10 cellular contexts compared by ENCODE assay signal in the genomic region with DNA sequence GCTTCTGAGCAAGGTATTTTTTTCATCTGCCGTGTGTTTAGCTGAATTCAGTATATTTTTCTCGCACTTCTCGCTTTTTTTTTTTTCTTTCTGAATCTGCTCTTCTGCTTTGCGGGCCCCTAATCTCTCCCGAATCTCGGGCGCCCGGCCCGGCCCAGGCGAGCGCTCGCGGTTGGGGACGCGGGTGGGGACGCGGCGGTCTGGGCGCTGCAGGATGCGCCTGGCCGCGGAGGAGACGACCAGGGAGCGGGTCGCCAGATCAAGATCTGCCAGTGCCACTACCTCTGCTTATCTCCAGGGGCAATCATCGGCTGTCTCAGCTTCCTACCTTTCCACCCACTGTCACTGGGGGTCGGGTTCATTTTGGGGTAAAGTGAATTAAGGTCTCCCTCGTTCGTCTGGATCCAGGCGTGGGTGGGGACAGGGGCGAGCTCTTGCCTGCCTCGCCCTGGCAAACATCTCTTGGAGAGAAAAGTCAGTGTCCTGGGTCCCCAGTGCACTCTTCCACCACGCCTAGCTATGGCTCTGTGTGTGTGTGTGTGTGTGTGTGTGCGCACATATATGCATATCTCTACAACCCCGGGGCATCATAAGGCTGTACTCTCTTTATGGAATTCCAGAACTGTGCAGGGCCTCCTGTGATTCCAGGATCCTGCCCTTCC.
DNase-seq lines count a peak whose midpoint lies in the region; ATAC-seq and TF ChIP-seq lines count a peak whose summit lies in the region.
"Had no signal": no experiment of that assay in that cellular context is flagged by ENCODE, and none has a peak within 500 bp of the region (broad histone marks: within the 10 kb centered on the region; RNA-seq: fewer than 3 reads in every experiment).

No MANE protein-coding gene starts in this region.

- no peaks in the 10 kb centered on the region for H3K9me2 ChIP-seq in SK-N-SH

- H3K27me3 ChIP-seq in SK-N-SH (ENCODE audit: insufficient read depth) (peaks cover 36% of the 10 kb centered on the region), iPS-15b (ENCODE audit: control insufficient read depth, insufficient read depth, low read length) (peaks cover 16% of the 10 kb centered on the region), gastrocnemius medialis (peaks cover 12 to 27% (median 20%) of the 10 kb centered on the region in 3 donors)

- H3K27ac Mint-ChIP-seq in stimulated activated effector memory CD8-positive, alpha-beta T cell treated with anti-CD3 and anti-CD28 coated beads, Interleukin-12 subunit alpha, Interleukin-12 subunit beta, amount 100 ng/mL, for 72 hours = peak overlapping the region; percentile 23

- POLR2A ChIA-PET in SK-N-SH (lab: Yijun Ruan, JAX) = no interaction called here

- 6% methylated on average over 35 of the region's 35 CpGs for WGBS in SK-N-SH (ENCODE audit: low lambda C conversion rate)

- peak overlapping the region; percentile 52; the same call in 1 of the 2 replicates for H3K4me2 ChIP-seq in SK-N-SH

- H3K9me3 Mint-ChIP-seq in stimulated activated effector memory CD8-positive, alpha-beta T cell treated with anti-CD3 and anti-CD28 coated beads, Interleukin-12 subunit alpha, Interleukin-12 subunit beta, amount 100 ng/mL, for 72 hours = no peaks in the 10 kb centered on the region

- TF ChIP-seq EP300 in SK-N-SH (IDR thresholded peaks at IDR 0.05; ENCODE audit: borderline replicate concordance in 1 of 2, low read depth in 1 of 2, low read length in 1 of 2) = no peak

- intact Hi-C loops in gastrocnemius medialis (cut with DNase I; ENCODE audit: low total_unique reads) = no loop called here

- H3K79me2 ChIP-seq in SK-N-SH (ENCODE audit: insufficient read depth) = no peaks in the 10 kb centered on the region

- H3F3A ChIP-seq in SK-N-SH (replicated peaks; ENCODE audit: insufficient read depth) = no peaks in the 10 kb centered on the region

- H3K4me3 ChIP-seq in SK-N-SH (ENCODE audit: low read depth in 2 of 2, low read length in 1 of 2) (no peak overlapping the region), iPS-15b (ENCODE audit: low read depth, low read length) (peak overlapping the region; percentile 74), gastrocnemius medialis (peak overlapping the region in 1 of 4 donors; percentile 12)

- H3K4me1 Mint-ChIP-seq in stimulated activated effector memory CD8-positive, alpha-beta T cell treated with anti-CD3 and anti-CD28 coated beads, Interleukin-12 subunit alpha, Interleukin-12 subunit beta, amount 100 ng/mL, for 72 hours = peaks cover 9% of the 10 kb centered on the region

- in situ Hi-C loops in ACHN (cut with HindIII; ENCODE audit: low pct_ligation_motif_present, low pct_unique_long_range_greater_than_20kb, low sequenced_read_pairs) = no loop called here
- in situ Hi-C loops in gastrocnemius medialis (cut with MboI; ENCODE audit: low sequenced_read_pairs in 4 of 4) = no loop called here

- H3K27ac ChIP-seq in SK-N-SH (ENCODE audit: low read depth in 2 of 2, low read length in 1 of 2) = no peak overlapping the region
- no peak overlapping the region for H3K27ac ChIP-seq in gastrocnemius medialis
- H3K27ac ChIP-seq: WERI-Rb-1 had no signal

- TF ChIP-seq CTCF in SK-N-SH (IDR thresholded peaks at IDR 0.05) (no peak), gastrocnemius medialis (IDR thresholded peaks at IDR 0.05 in 4 of 5, conservative IDR thresholded peaks at IDR 0.05 in 1 of 5) (no peak)

- CTCF ChIA-PET in SK-N-SH (lab: Yijun Ruan, JAX) = no interaction called here

- peak overlapping the region; percentile 75 for H3K4me3 Mint-ChIP-seq in stimulated activated effector memory CD8-positive, alpha-beta T cell treated with anti-CD3 and anti-CD28 coated beads, Interleukin-12 subunit alpha, Interleukin-12 subunit beta, amount 100 ng/mL, for 72 hours

- H3K9me3 ChIP-seq in SK-N-SH (no peaks in the 10 kb centered on the region), iPS-15b (ENCODE audit: control insufficient read depth, insufficient read depth, low read length) (no peaks in the 10 kb centered on the region), gastrocnemius medialis (no peaks in the 10 kb centered on the region)

- no peak for TF ChIP-seq POLR2A in gastrocnemius medialis (IDR thresholded peaks at IDR 0.05)

- no peaks in the 10 kb centered on the region for H4K20me1 ChIP-seq in SK-N-SH (ENCODE audit: insufficient read depth)

- DNase-seq in SK-N-SH (peak; percentile 10), ACHN (no peak), HCEC 1CT (no peak), gastrocnemius medialis (no peak)
- peak; percentile 39 to 41 for DNase-seq in activated T-cell treated with anti-CD3 and anti-CD28 coated beads, Interleukin-2, amount 50 U/mL, for 48 hours
- DNase-seq in stimulated activated effector memory CD8-positive, alpha-beta T cell treated with anti-CD3 and anti-CD28 coated beads, Interleukin-12 subunit alpha, Interleukin-12 subunit beta, amount 100 ng/mL, for 72 hours (ENCODE audit: low spot score in 2 of 2) = peak in 1 of 2 donors; percentile 5
- DNase-seq: NCI-H524 treated with DMSO at 0.1 percent for 48 hours, WERI-Rb-1 had no signal

- ATAC-seq in SK-N-SH treated with all-trans-retinoic acid at 6 μM for 48 hours = no peak
- ATAC-seq in stimulated activated effector memory CD8-positive, alpha-beta T cell treated with anti-CD3 and anti-CD28 coated beads, Interleukin-12 subunit alpha, Interleukin-12 subunit beta, amount 100 ng/mL, for 72 hours = peak; percentile 58
- ATAC-seq in gastrocnemius medialis = no peak

- H3K9ac ChIP-seq in SK-N-SH (no peak overlapping the region), iPS-15b (ENCODE audit: low read depth, low read length) (peak overlapping the region; percentile 76)

- H3K4me1 ChIP-seq in SK-N-SH (ENCODE audit: control insufficient read depth in 1 of 2, insufficient read depth in 2 of 2, low read depth in 1 of 2, low read length in 1 of 2) = peaks cover 0 to 14% of the 10 kb centered on the region in 2 experiments; a peak in 2 of 4 replicates
- no peaks in the 10 kb centered on the region for H3K4me1 ChIP-seq in iPS-15b (ENCODE audit: control insufficient read depth, insufficient read depth, low read length)
- no peaks in the 10 kb centered on the region for H3K4me1 ChIP-seq in gastrocnemius medialis

- TF ChIP-seq RAD21 in SK-N-SH (IDR thresholded peaks at IDR 0.05; ENCODE audit: low read length) = no peak

- no peaks in the 10 kb centered on the region for H3K36me3 Mint-ChIP-seq in stimulated activated effector memory CD8-positive, alpha-beta T cell treated with anti-CD3 and anti-CD28 coated beads, Interleukin-12 subunit alpha, Interleukin-12 subunit beta, amount 100 ng/mL, for 72 hours

- no peaks in the 10 kb centered on the region for H3K36me3 ChIP-seq in SK-N-SH (replicated peaks in 1 of 2; ENCODE audit: control insufficient read depth in 1 of 2, insufficient read depth in 2 of 2, low read length in 1 of 2)
- H3K36me3 ChIP-seq in iPS-15b (ENCODE audit: control insufficient read depth, insufficient read depth, low read length) = no peaks in the 10 kb centered on the region
- H3K36me3 ChIP-seq in gastrocnemius medialis = no peaks in the 10 kb centered on the region
- H3K36me3 ChIP-seq: WERI-Rb-1 had no signal

- H2AFZ ChIP-seq in SK-N-SH (ENCODE audit: low read depth) = no peak overlapping the region; the same call in 1 of the 2 replicates

TF ChIP-seq in SK-N-SH, 30 proteins besides CTCF, POLR2A, EP300 and RAD21 (continues in another document):
- no peak for TF ChIP-seq MAX (IDR thresholded peaks at IDR 0.05; ENCODE audit: low read depth)
- TF ChIP-seq TAF1 (IDR thresholded peaks at IDR 0.05; ENCODE audit: borderline replicate concordance, low read depth, low read length) = no peak
- TF ChIP-seq, protein P1, sequence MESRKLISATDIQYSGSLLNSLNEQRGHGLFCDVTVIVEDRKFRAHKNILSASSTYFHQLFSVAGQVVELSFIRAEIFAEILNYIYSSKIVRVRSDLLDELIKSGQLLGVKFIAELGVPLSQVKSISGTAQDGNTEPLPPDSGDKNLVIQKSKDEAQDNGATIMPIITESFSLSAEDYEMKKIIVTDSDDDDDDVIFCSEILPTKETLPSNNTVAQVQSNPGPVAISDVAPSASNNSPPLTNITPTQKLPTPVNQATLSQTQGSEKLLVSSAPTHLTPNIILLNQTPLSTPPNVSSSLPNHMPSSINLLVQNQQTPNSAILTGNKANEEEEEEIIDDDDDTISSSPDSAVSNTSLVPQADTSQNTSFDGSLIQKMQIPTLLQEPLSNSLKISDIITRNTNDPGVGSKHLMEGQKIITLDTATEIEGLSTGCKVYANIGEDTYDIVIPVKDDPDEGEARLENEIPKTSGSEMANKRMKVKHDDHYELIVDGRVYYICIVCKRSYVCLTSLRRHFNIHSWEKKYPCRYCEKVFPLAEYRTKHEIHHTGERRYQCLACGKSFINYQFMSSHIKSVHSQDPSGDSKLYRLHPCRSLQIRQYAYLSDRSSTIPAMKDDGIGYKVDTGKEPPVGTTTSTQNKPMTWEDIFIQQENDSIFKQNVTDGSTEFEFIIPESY (IDR thresholded peaks at IDR 0.05; ENCODE audit: borderline replicate concordance, low read depth) = no peak
- no peak for TF ChIP-seq FOXJ3 (CRISPR knock-in tag; IDR thresholded peaks at IDR 0.05)

TF ChIP-seq in SK-N-SH treated with all-trans-retinoic acid at 6 μM for 48 hours, 23 proteins besides CTCF, POLR2A, EP300 and RAD21:
- TF ChIP-seq SNAI2 (CRISPR knock-in tag; IDR thresholded peaks at IDR 0.05) (no peak), TCF4 (CRISPR knock-in tag; IDR thresholded peaks at IDR 0.05; ENCODE audit: borderline replicate concordance) (no peak)

Comparison
In these comparisons a context has a peak if more than half of its experiments do, and no peak if none do; other contexts are left out.
1. DNase-seq: peak in SK-N-SH (single experiment) and activated T-cell treated with anti-CD3 and anti-CD28 coated beads, Interleukin-2, amount 50 U/mL, for 48 hours (2 of 2); none in ACHN (single experiment), HCEC 1CT (single experiment) and gastrocnemius medialis (0 of 2).